ENCODE assay signal across 16 cellular contexts in the genomic region with DNA sequence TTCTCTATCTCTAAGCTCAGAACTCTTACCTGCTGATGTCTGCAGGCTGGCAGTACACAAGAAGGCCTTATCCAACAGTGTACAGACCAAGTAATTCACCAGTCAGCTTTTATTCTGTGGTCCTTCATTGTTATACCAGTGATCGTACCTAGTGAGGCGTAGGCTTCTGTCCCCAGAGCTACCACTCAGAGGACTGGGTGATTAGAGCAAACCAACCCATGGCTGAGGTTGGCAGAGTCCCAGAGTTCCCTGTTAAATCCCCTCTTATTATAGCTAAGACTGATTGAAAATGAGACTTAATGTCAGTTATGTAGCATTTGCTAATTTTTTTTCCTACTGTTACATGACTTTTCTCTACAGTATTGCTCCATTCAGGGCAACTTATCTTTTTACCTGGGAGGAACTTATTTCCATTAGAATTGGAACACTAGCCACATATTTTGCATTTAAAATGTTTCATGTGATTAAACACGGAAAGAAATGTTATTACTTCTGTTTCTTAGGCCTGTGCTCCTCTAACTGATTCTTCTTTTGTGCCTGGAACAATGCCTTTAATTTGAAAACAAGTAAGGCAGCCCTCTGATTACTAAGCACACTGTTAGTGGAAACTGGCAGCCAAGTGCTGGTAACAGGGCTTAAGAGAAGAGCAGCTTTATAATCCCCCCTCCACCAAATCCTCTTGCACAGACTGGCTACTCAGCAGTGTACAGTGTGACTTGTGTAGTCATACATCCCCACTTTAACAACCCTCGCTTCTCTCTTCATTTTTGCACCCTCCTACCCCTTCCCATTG.
DNase-seq lines count a peak whose midpoint lies in the region; ATAC-seq, FAIRE-seq and TF ChIP-seq lines count a peak whose summit lies in the region.
"Had no signal": no experiment of that assay in that cellular context is flagged by ENCODE, and none has a peak within 500 bp of the region (broad histone marks: within the 10 kb centered on the region; RNA-seq: fewer than 3 reads in every experiment).

No MANE protein-coding gene starts in this region.

- H3K27ac ChIP-seq in DOHH2 (ENCODE audit: low read depth, low read length) (no peak overlapping the region), Karpas-422 (ENCODE audit: low read length) (peak overlapping the region; percentile 86), GM12878 (ENCODE audit: control insufficient read depth, insufficient read depth) (peak overlapping the region; percentile 26), mesodermal cell (ENCODE audit: low read depth, low read length, severe bottlenecking) (peak overlapping the region; percentile 44), gastrocnemius medialis (no peak overlapping the region)
- no peak overlapping the region for H3K27ac ChIP-seq in CD4-positive, alpha-beta memory T cell (ENCODE audit: low read depth, low read length)
- H3K27ac ChIP-seq: brain microvascular endothelial cell had no signal

- no peak overlapping the region for H2AFZ ChIP-seq in Karpas-422 (ENCODE audit: low read length)
- no peak overlapping the region for H2AFZ ChIP-seq in GM12878 (ENCODE audit: control insufficient read depth, low read depth, low read length)

- H3K36me3 Mint-ChIP-seq in CD4-positive, alpha-beta memory T cell, result peaks cover 20 to 46% of the 10 kb centered on the region in 2 donors

- TF ChIP-seq EP300 in GM12878 (IDR thresholded peaks at IDR 0.05; ENCODE audit: borderline replicate concordance in 1 of 2, control insufficient read depth in 1 of 2, low read depth in 2 of 2, low read length in 2 of 2), result no peak

- no TSS peak for BruUV-seq in GM12878 (replicated peaks; lab: Mats Ljungman, UMichigan)

- H3K9ac ChIP-seq in Karpas-422 (ENCODE audit: low read length) (peak overlapping the region; percentile 58), GM12878 (ENCODE audit: control insufficient read depth, insufficient read depth, low read length) (no peak overlapping the region)

- H3K4me2 ChIP-seq in DOHH2 (ENCODE audit: low read length), result peak overlapping the region; percentile 7
- peak overlapping the region; percentile 76 for H3K4me2 ChIP-seq in Karpas-422 (ENCODE audit: low read depth, low read length, poor library complexity, severe bottlenecking)
- H3K4me2 ChIP-seq in GM12878 (ENCODE audit: control insufficient read depth, insufficient read depth), result 0 out of 2 replicates have a peak overlapping the region, but pooled peaks have one; percentile 9

- TF ChIP-seq RAD21 in GM12878 (IDR thresholded peaks at IDR 0.05; ENCODE audit: insufficient read depth, low read depth, low read length), result no peak

- H3K4me3 ChIP-seq in DOHH2 (ENCODE audit: low read length), result no peak overlapping the region
- H3K4me3 ChIP-seq in Karpas-422 (ENCODE audit: low read length), result peak overlapping the region; percentile 54
- no peak overlapping the region for H3K4me3 ChIP-seq in GM12878
- no peak overlapping the region for H3K4me3 ChIP-seq in mesodermal cell (ENCODE audit: extremely low read depth, insufficient read depth, low read length, poor library complexity, severe bottlenecking)
- no peak overlapping the region for H3K4me3 ChIP-seq in gastrocnemius medialis
- H3K4me3 ChIP-seq in CD4-positive, alpha-beta memory T cell (ENCODE audit: low read length in 2 of 2), result no peak overlapping the region

- H3K9me3 Mint-ChIP-seq in CD4-positive, alpha-beta memory T cell, result no peaks in the 10 kb centered on the region

- no peak for TF ChIP-seq POLR2A in GM12878 (IDR thresholded peaks at IDR 0.05; ENCODE audit: low read depth, low read length)
- no peak for TF ChIP-seq POLR2A in GM12891 (IDR thresholded peaks at IDR 0.05; ENCODE audit: low read depth, low read length)
- no peak for TF ChIP-seq POLR2A in gastrocnemius medialis (IDR thresholded peaks at IDR 0.05)
- no peak for TF ChIP-seq POLR2A in GM12892 (IDR thresholded peaks at IDR 0.05; ENCODE audit: low read depth, low read length)

- RAD21 ChIA-PET in GM12878 (lab: Charles Lee; ENCODE audit: unreplicated experiment), result interaction anchor here (1.3 kb wide), 1 partner anchor 29 kb away, joined by 3 read pairs; no protein-coding TSS in a partner anchor

- H3K27ac Mint-ChIP-seq in CD4-positive, alpha-beta memory T cell, result peak overlapping the region in 1 of 7 donors; percentile 58

- 71% methylated on average over 4 of the region's 4 CpGs for WGBS in GM12878 (ENCODE audit: insufficient coverage, insufficient replicate concordance, low lambda C conversion rate, missing lambda C conversion rate)
- WGBS in mesodermal cell (ENCODE audit: insufficient coverage in 2 of 2), 2 experiments, result 78 to 80% methylated on average over 3 of the region's 4 CpGs

- TF ChIP-seq CTCF in DOHH2 (IDR thresholded peaks at IDR 0.05; ENCODE audit: low read depth, low read length, poor library complexity, severe bottlenecking) (no peak), GM12878 (IDR thresholded peaks at IDR 0.05 in 2 of 3, conservative IDR thresholded peaks at IDR 0.05 in 1 of 3; ENCODE audit: control insufficient read depth in 2 of 3, extremely low read depth in 1 of 3, insufficient read depth in 1 of 3, low read depth in 3 of 3, low read length in 3 of 3) (no peak), gastrocnemius medialis (IDR thresholded peaks at IDR 0.05 in 4 of 5, conservative IDR thresholded peaks at IDR 0.05 in 1 of 5) (no peak)

- H3K27me3 ChIP-seq in DOHH2 (ENCODE audit: control insufficient read depth, low read length), result no peaks in the 10 kb centered on the region
- H3K27me3 ChIP-seq in Karpas-422 (ENCODE audit: low read length), result no peaks in the 10 kb centered on the region
- no peaks in the 10 kb centered on the region for H3K27me3 ChIP-seq in GM12878 (replicated peaks in 1 of 2; ENCODE audit: control insufficient read depth in 2 of 2, insufficient read depth in 2 of 2, low read length in 1 of 2)
- H3K27me3 ChIP-seq in gastrocnemius medialis, result no peaks in the 10 kb centered on the region
- H3K27me3 ChIP-seq in CD4-positive, alpha-beta memory T cell (ENCODE audit: insufficient read depth, low read length), result no peaks in the 10 kb centered on the region
- H3K27me3 ChIP-seq: brain microvascular endothelial cell had no signal

- POLR2A ChIA-PET in GM12878 (lab: Charles Lee), result interaction anchor here (1.4 to 2.2 kb wide), 2 partner anchors 8 to 25 kb away, joined by 4 to 8 read pairs; no protein-coding TSS in a partner anchor
- POLR2A ChIA-PET in CD4-positive, alpha-beta memory T cell (lab: Charles Lee; ENCODE audit: partially characterized antibody), result no interaction called here

- H3K79me2 ChIP-seq in DOHH2 (ENCODE audit: control insufficient read depth, low read length), result peaks cover 12% of the 10 kb centered on the region; the same call in 1 of the 2 replicates
- peaks cover 93% of the 10 kb centered on the region for H3K79me2 ChIP-seq in Karpas-422 (ENCODE audit: low read length)
- H3K79me2 ChIP-seq in GM12878 (ENCODE audit: control insufficient read depth, insufficient read depth, low read length), result peaks cover 23% of the 10 kb centered on the region

- CTCF ChIA-PET in GM12878 (lab: Yijun Ruan, JAX), result interaction anchor here (1.0 kb wide), 1 partner anchor 32 kb away, joined by 3 read pairs; no protein-coding TSS in a partner anchor
- CTCF ChIA-PET in CD4-positive, alpha-beta memory T cell (lab: Charles Lee; ENCODE audit: partially characterized antibody), result interaction anchor here (0.5 to 2.0 kb wide), 2 partner anchors 9 to 1141 kb away, joined by 3 to 4 read pairs; no protein-coding TSS in a partner anchor

- FAIRE-seq in GM12878 (lab: Jason Lieb, UNC) (no peak), GM12891 (lab: Jason Lieb, UNC) (no peak), GM12892 (lab: Jason Lieb, UNC) (no peak)
- FAIRE-seq: small intestine had no signal

- DNase-seq in Karpas-422 (peak; percentile 72), GM12878 (ENCODE audit: low read depth, low spot score) (no peak), GM12891 (ENCODE audit: insufficient read length, low spot score) (no peak), gastrocnemius medialis (no peak), GM12892 (ENCODE audit: insufficient read length) (no peak)
- DNase-seq in CD4-positive, alpha-beta memory T cell, result no peak
- DNase-seq: activated CD8-positive, alpha-beta memory T cell treated with anti-CD3 and anti-CD28 coated beads for 24 hours; activated gamma-delta T cell treated with Interleukin-2 at 50 U/mL for 16 hours; DMS79; effector CD8-positive, alpha-beta T cell; occipital lobe; SIG-M5; small intestine had no signal

- intact Hi-C loops in GM12878 (cut with micrococcal nuclease; ENCODE audit: unreplicated experiment) (no loop called here), gastrocnemius medialis (cut with DNase I; ENCODE audit: low total_unique reads) (no loop called here)
- intact Hi-C loops in CD4-positive, alpha-beta memory T cell (cut with micrococcal nuclease), result no loop called here

- peaks cover 18 to 51% (median 33%) of the 10 kb centered on the region in 4 donors for H3K4me1 Mint-ChIP-seq in CD4-positive, alpha-beta memory T cell

- H3F3A ChIP-seq in DOHH2 (ENCODE audit: control insufficient read depth, insufficient read depth), result no peaks in the 10 kb centered on the region

- no peaks in the 10 kb centered on the region for H3K9me3 ChIP-seq in DOHH2 (ENCODE audit: control insufficient read depth, insufficient read depth, low read length)
- H3K9me3 ChIP-seq in Karpas-422 (ENCODE audit: low read length), result no peaks in the 10 kb centered on the region
- no peaks in the 10 kb centered on the region for H3K9me3 ChIP-seq in GM12878 (replicated peaks; ENCODE audit: control insufficient read depth, insufficient read depth, low read length)
- H3K9me3 ChIP-seq in mesodermal cell (ENCODE audit: control insufficient read depth, low read length), result no peaks in the 10 kb centered on the region
- no peaks in the 10 kb centered on the region for H3K9me3 ChIP-seq in gastrocnemius medialis
- H3K9me3 ChIP-seq in CD4-positive, alpha-beta memory T cell (ENCODE audit: control insufficient read depth in 1 of 2, low read length in 2 of 2), result no peaks in the 10 kb centered on the region

- SMC1A ChIA-PET in GM12878 (lab: Charles Lee; ENCODE audit: uncharacterized antibody, unreplicated experiment), result interaction anchor here (0.7 to 2.7 kb wide), 7 partner anchors 7 to 196 kb away, joined by 3 to 10 read pairs (median 4); no protein-coding TSS in a partner anchor

- H3K4me1 ChIP-seq in DOHH2 (ENCODE audit: control insufficient read depth, low read length) (peaks cover 43% of the 10 kb centered on the region), Karpas-422 (ENCODE audit: low read length) (peaks cover 80% of the 10 kb centered on the region), GM12878 (ENCODE audit: control insufficient read depth, insufficient read depth, low read length) (peaks cover 68% of the 10 kb centered on the region), mesodermal cell (ENCODE audit: control insufficient read depth, insufficient read depth, low read length, poor library complexity, severe bottlenecking) (peaks cover 65% of the 10 kb centered on the region), gastrocnemius medialis (no peaks in the 10 kb centered on the region)
- H3K4me1 ChIP-seq in CD4-positive, alpha-beta memory T cell (ENCODE audit: insufficient read depth, low read length), result no peaks in the 10 kb centered on the region

- ATAC-seq in GM12878 (no peak), gastrocnemius medialis (no peak)

- in situ Hi-C loops in GM12878 (cut with MboI) (no loop called here), gastrocnemius medialis (cut with MboI; ENCODE audit: low sequenced_read_pairs in 4 of 4) (no loop called here)

- no peaks in the 10 kb centered on the region for H4K20me1 ChIP-seq in DOHH2 (ENCODE audit: control insufficient read depth, insufficient read depth, low read depth, low read length)
- H4K20me1 ChIP-seq in Karpas-422 (ENCODE audit: insufficient read depth, low read depth, low read length), result peaks cover 3% of the 10 kb centered on the region; the same call in 1 of the 2 replicates
- H4K20me1 ChIP-seq in GM12878 (ENCODE audit: control insufficient read depth, insufficient read depth), result no peaks in the 10 kb centered on the region; the same call in 1 of the 2 replicates

- no peak overlapping the region for H3K4me3 Mint-ChIP-seq in CD4-positive, alpha-beta memory T cell

- H3K9me2 ChIP-seq in DOHH2 (replicated peaks; ENCODE audit: control insufficient read depth, low read length), result no peaks in the 10 kb centered on the region
- no peaks in the 10 kb centered on the region for H3K9me2 ChIP-seq in Karpas-422 (replicated peaks; ENCODE audit: insufficient read depth, low read length)

- no peaks in the 10 kb centered on the region for H3K27me3 Mint-ChIP-seq in CD4-positive, alpha-beta memory T cell

- H3K36me3 ChIP-seq in DOHH2 (ENCODE audit: control insufficient read depth, low read length) (peaks cover 29% of the 10 kb centered on the region), Karpas-422 (ENCODE audit: insufficient read depth, low read length) (peaks cover 11% of the 10 kb centered on the region), GM12878 (ENCODE audit: control insufficient read depth in 2 of 2, insufficient read depth in 2 of 2, low read length in 1 of 2) (peaks cover 6 to 9% of the 10 kb centered on the region in 2 experiments; a peak in 3 of 4 replicates), mesodermal cell (ENCODE audit: control insufficient read depth, insufficient read depth, low read length) (peaks cover 4% of the 10 kb centered on the region), gastrocnemius medialis (no peaks in the 10 kb centered on the region)
- no peaks in the 10 kb centered on the region for H3K36me3 ChIP-seq in CD4-positive, alpha-beta memory T cell (ENCODE audit: insufficient read depth, low read length)
- H3K36me3 ChIP-seq: brain microvascular endothelial cell had no signal

Comparison
In these comparisons a context has a peak if more than half of its experiments do, and no peak if none do; other contexts are left out.
1. H3K27ac ChIP-seq: peak in Karpas-422 (single experiment), GM12878 (single experiment) and mesodermal cell (single experiment); none in DOHH2 (single experiment), gastrocnemius medialis (0 of 4) and CD4-positive, alpha-beta memory T cell (single experiment).
2. H3K4me2 ChIP-seq: peak in every context shown above with its lines; median percentile 76 in Karpas-422; 9 in GM12878; 7 in DOHH2.